In the genomic region with DNA sequence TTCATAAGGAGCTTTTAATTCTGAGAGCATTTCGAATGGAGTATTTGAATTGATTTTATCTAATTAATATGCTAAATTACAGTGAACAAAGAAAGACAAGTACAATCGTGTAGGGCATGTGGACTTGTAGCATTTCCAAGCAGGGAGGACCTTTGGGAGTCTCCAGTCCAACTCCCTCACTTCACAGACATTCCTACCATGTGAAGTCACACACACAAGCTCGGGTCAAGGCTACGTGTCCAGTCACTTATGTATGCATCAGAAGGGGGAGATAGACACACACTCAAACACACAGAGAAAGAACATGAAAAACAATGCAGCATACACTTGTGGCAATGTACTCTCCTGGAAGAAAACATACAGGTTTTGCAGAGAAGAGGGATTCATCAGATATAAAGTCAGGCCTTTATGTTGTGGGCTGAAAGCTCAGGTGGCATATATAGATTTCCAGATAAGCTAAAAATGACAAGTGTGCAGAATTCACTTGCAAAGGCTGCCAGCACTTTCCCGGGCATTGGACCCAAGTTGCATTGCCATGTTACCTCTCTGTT, we compare ENCODE assay signal across 14 cellular contexts.
DNase-seq lines count a peak whose midpoint lies in the region; ATAC-seq, FAIRE-seq and TF ChIP-seq lines count a peak whose summit lies in the region.
"Had no signal": no experiment of that assay in that cellular context is flagged by ENCODE, and none has a peak within 500 bp of the region (broad histone marks: within the 10 kb centered on the region; RNA-seq: fewer than 3 reads in every experiment).

No MANE protein-coding gene starts in this region.

- no peaks in the 10 kb centered on the region for H3K27me3 Mint-ChIP-seq in activated CD4-positive, alpha-beta memory T cell treated with anti-CD3 and anti-CD28 coated beads, Interleukin-2, amount 10 ng/mL, durations not matched to agents 7 days and 5 days
- H3K27me3 Mint-ChIP-seq: stimulated activated naive CD8-positive, alpha-beta T cell treated with anti-CD3 and anti-CD28 coated beads, Interleukin-15, Interleukin-2, amounts not matched to agents 100 ng/mL and 50 ng/mL, for 24 hours; T-helper 17 cell had no signal

- H3K4me1 ChIP-seq in cardiac muscle cell (ENCODE audit: low read depth): peaks cover 14% of the 10 kb centered on the region
- peaks cover 5% of the 10 kb centered on the region for H3K4me1 ChIP-seq in hepatocyte (ENCODE audit: insufficient read depth)

- CTCF ChIA-PET in activated CD4-positive, alpha-beta memory T cell treated with anti-CD3 and anti-CD28 coated beads, Interleukin-2, amount 10 ng/mL, durations not matched to agents 7 days and 5 days (lab: Charles Lee): no interaction called here

- DNase-seq in cardiac muscle cell (ENCODE audit: low read depth in 1 of 2, low spot score in 1 of 2) (peak; percentile 61 to 83), Right ventricle myocardium inferior (ENCODE audit: missing footprints) (no peak), hepatocyte (ENCODE audit: low spot score) (peak; percentile 44), urothelium cell line (ENCODE audit: low spot score) (peak; percentile 42), NCI-H2107 (lab: John Stamatoyannopoulos, UW) (no peak)
- no peak for DNase-seq in activated CD4-positive, alpha-beta memory T cell treated with anti-CD3 and anti-CD28 coated beads, Interleukin-2, amount 10 ng/mL, durations not matched to agents 7 days and 5 days
- DNase-seq: activated naive CD4-positive, alpha-beta T cell; NCI-H187 treated with DMSO at 0.1 percent for 48 hours; small intestine; T-helper 17 cell had no signal

- H3K36me3 ChIP-seq in cardiac muscle cell (no peaks in the 10 kb centered on the region), hepatocyte (replicated peaks; ENCODE audit: insufficient read depth, low read depth) (no peaks in the 10 kb centered on the region)
- H3K36me3 ChIP-seq: BLaER1 treated with 17β-estradiol and CSF1 and Interleukin-3, amounts not matched to agents 10 nM and 100 nM had no signal

- 50% methylated on average over 5 of the region's 5 CpGs for WGBS in hepatocyte (ENCODE audit: low lambda C conversion rate, missing lambda C conversion rate)

- no peaks in the 10 kb centered on the region for H3K9me3 Mint-ChIP-seq in activated CD4-positive, alpha-beta memory T cell treated with anti-CD3 and anti-CD28 coated beads, Interleukin-2, amount 10 ng/mL, durations not matched to agents 7 days and 5 days
- H3K9me3 Mint-ChIP-seq: stimulated activated naive CD8-positive, alpha-beta T cell treated with anti-CD3 and anti-CD28 coated beads, Interleukin-15, Interleukin-2, amounts not matched to agents 100 ng/mL and 50 ng/mL, for 24 hours had no signal

- intact Hi-C loops in Right ventricle myocardium inferior (cut with DNase I): no loop called here

- FAIRE-seq in urothelium cell line (lab: Jason Lieb, UNC): no peak
- FAIRE-seq: small intestine had no signal

- H2AFZ ChIP-seq in hepatocyte: no peak overlapping the region

- TF ChIP-seq CTCF in cardiac muscle cell (IDR thresholded peaks at IDR 0.05; ENCODE audit: low read depth, low read length) (peak; percentile 3), VCaP (conservative IDR thresholded peaks at IDR 0.05) (no peak; the same call in 1 of the 2 replicates), hepatocyte (IDR thresholded peaks at IDR 0.05; ENCODE audit: poor library complexity) (no peak)

- H3K36me3 Mint-ChIP-seq in activated CD4-positive, alpha-beta memory T cell treated with anti-CD3 and anti-CD28 coated beads, Interleukin-2, amount 10 ng/mL, durations not matched to agents 7 days and 5 days (ENCODE audit: low read depth): no peaks in the 10 kb centered on the region

- H3K27ac Mint-ChIP-seq in activated CD4-positive, alpha-beta memory T cell treated with anti-CD3 and anti-CD28 coated beads, Interleukin-2, amount 10 ng/mL, durations not matched to agents 7 days and 5 days: no peak overlapping the region
- H3K27ac Mint-ChIP-seq: stimulated activated naive CD8-positive, alpha-beta T cell treated with anti-CD3 and anti-CD28 coated beads, Interleukin-15, Interleukin-2, amounts not matched to agents 100 ng/mL and 50 ng/mL, for 24 hours; T-helper 17 cell had no signal

- H3K4me2 ChIP-seq in hepatocyte: peak overlapping the region; percentile 55

- no peak overlapping the region for H3K4me3 ChIP-seq in cardiac muscle cell
- no peak overlapping the region for H3K4me3 ChIP-seq in hepatocyte
- H3K4me3 ChIP-seq: BLaER1 treated with 17β-estradiol and CSF1 and Interleukin-3, amounts not matched to agents 10 nM and 100 nM had no signal

- no peak overlapping the region for H3K4me3 Mint-ChIP-seq in activated CD4-positive, alpha-beta memory T cell treated with anti-CD3 and anti-CD28 coated beads, Interleukin-2, amount 10 ng/mL, durations not matched to agents 7 days and 5 days
- H3K4me3 Mint-ChIP-seq: stimulated activated naive CD8-positive, alpha-beta T cell treated with anti-CD3 and anti-CD28 coated beads, Interleukin-15, Interleukin-2, amounts not matched to agents 100 ng/mL and 50 ng/mL, for 24 hours; T-helper 17 cell had no signal

- H3K9me2 ChIP-seq in hepatocyte (replicated peaks; ENCODE audit: insufficient read depth): no peaks in the 10 kb centered on the region

- H3K27ac ChIP-seq in cardiac muscle cell (peak overlapping the region; percentile 97), VCaP (peak overlapping the region; percentile 67), hepatocyte (peak overlapping the region; percentile 68)
- H3K27ac ChIP-seq: BLaER1 treated with 17β-estradiol and CSF1 and Interleukin-3, amounts not matched to agents 10 nM and 100 nM had no signal

- no peaks in the 10 kb centered on the region for H3K4me1 Mint-ChIP-seq in activated CD4-positive, alpha-beta memory T cell treated with anti-CD3 and anti-CD28 coated beads, Interleukin-2, amount 10 ng/mL, durations not matched to agents 7 days and 5 days
- H3K4me1 Mint-ChIP-seq: T-helper 17 cell had no signal

- H3K9me3 ChIP-seq in cardiac muscle cell (ENCODE audit: low read depth) (no peaks in the 10 kb centered on the region), hepatocyte (ENCODE audit: low read depth) (no peaks in the 10 kb centered on the region)

- H4K20me1 ChIP-seq in hepatocyte (ENCODE audit: insufficient read depth, poor library complexity, severe bottlenecking): no peaks in the 10 kb centered on the region
- H4K20me1 ChIP-seq: BLaER1 treated with 17β-estradiol and CSF1 and Interleukin-3, amounts not matched to agents 10 nM and 100 nM had no signal

- H3K27me3 ChIP-seq in cardiac muscle cell (no peaks in the 10 kb centered on the region), hepatocyte (no peaks in the 10 kb centered on the region)

- H3K79me2 ChIP-seq in hepatocyte: no peaks in the 10 kb centered on the region

- POLR2A ChIA-PET in activated CD4-positive, alpha-beta memory T cell treated with anti-CD3 and anti-CD28 coated beads, Interleukin-2, amount 10 ng/mL, durations not matched to agents 7 days and 5 days (lab: Charles Lee): no interaction called here

- no peak for ATAC-seq in Right ventricle myocardium inferior
- ATAC-seq in HG02623 (IDR thresholded peaks at IDR 0.05; ENCODE audit: unreplicated experiment): no peak
- ATAC-seq: T-helper 17 cell had no signal

Comparison
In these comparisons a context has a peak if more than half of its experiments do, and no peak if none do; other contexts are left out.
1. DNase-seq: peak in cardiac muscle cell (2 of 2), hepatocyte (single experiment) and urothelium cell line (single experiment); none in Right ventricle myocardium inferior (single experiment), NCI-H2107 (single experiment) and activated CD4-positive, alpha-beta memory T cell treated with anti-CD3 and anti-CD28 coated beads, Interleukin-2, amount 10 ng/mL, durations not matched to agents 7 days and 5 days (single experiment).
2. Peak in every context shown above with its lines, with median percentiles within 50 percentile points of each other: H3K27ac ChIP-seq.